22 cellular contexts compared by ENCODE assay signal in the genomic region with DNA sequence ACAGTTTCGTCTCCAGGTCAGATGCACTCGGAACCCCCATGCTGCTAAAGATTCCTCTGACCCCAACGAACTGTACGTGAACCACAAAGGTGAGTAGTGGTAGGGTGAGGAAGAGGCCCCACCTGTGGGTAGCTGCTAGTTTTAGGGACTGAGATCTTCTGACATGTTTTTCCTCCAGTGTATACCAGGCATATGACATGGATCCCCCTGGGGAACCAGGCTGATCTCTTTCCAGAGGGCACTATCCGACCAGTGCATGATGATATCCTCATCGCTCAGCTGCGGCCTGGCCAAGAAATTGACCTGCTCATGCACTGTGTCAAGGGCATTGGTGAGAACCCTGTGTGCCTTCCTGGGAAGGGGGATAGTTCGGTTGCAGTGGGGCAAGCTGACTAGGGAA. TPM values are rescaled to one million over a fixed set of nuclear protein-coding genes. Genes with fewer than 3 reads are reported as not detected.
DNase-seq lines count a peak whose midpoint lies in the region; ATAC-seq, FAIRE-seq and TF ChIP-seq lines count a peak whose summit lies in the region.
"Had no signal": no experiment of that assay in that cellular context is flagged by ENCODE, and none has a peak within 500 bp of the region (broad histone marks: within the 10 kb centered on the region; RNA-seq: fewer than 3 reads in every experiment).

No MANE protein-coding gene starts in this region.

- H3K4me2 ChIP-seq in K562 (ENCODE audit: insufficient read depth, low read length) (no peak overlapping the region), Karpas-422 (ENCODE audit: low read depth, low read length, poor library complexity, severe bottlenecking) (no peak overlapping the region)
- H3K4me2 ChIP-seq: SK-N-SH had no signal

- peak overlapping the region; percentile 9 for H3K27ac Mint-ChIP-seq in activated T-cell treated with anti-CD3 and anti-CD28 coated beads, Interleukin-2, amount 50 U/mL, for 72 hours
- H3K27ac Mint-ChIP-seq: CD4-positive, alpha-beta T cell had no signal

- TF ChIP-seq POLR2A in K562 (conservative IDR thresholded peaks at IDR 0.05): peak; percentile 70

- no peak overlapping the region for H3K4me3 ChIP-seq in HEK293 (ENCODE audit: low read depth, low read length)
- no peak overlapping the region for H3K4me3 ChIP-seq in K562
- no peak overlapping the region for H3K4me3 ChIP-seq in Karpas-422 (ENCODE audit: low read length)
- H3K4me3 ChIP-seq: GM23248 had no signal

- no peaks in the 10 kb centered on the region for H3K4me1 Mint-ChIP-seq in activated T-cell treated with anti-CD3 and anti-CD28 coated beads, Interleukin-2, amount 50 U/mL, for 72 hours (ENCODE audit: low read depth)

- H3K27me3 ChIP-seq in K562 (ENCODE audit: control insufficient read depth in 2 of 2, insufficient read depth in 2 of 2, low read length in 2 of 2): no peaks in the 10 kb centered on the region
- no peaks in the 10 kb centered on the region for H3K27me3 ChIP-seq in Karpas-422 (ENCODE audit: low read length)

- H3K79me2 ChIP-seq in K562 (ENCODE audit: control insufficient read depth, insufficient read depth, low read length) (peaks cover 50% of the 10 kb centered on the region), Karpas-422 (ENCODE audit: low read length) (peaks cover 47% of the 10 kb centered on the region)

- no TSS peak for BruUV-seq in K562 (replicated peaks; lab: Mats Ljungman, UMichigan)

- intact Hi-C loops in K562 (cut with micrococcal nuclease): no loop called here

- no peak for DNase-seq in activated T-cell treated with anti-CD3 and anti-CD28 coated beads, Interleukin-2, amount 50 U/mL, for 72 hours
- no peak for DNase-seq in activated T-cell treated with anti-CD3 and anti-CD28 coated beads, Interleukin-2, amount 50 U/mL, for 48 hours
- DNase-seq in K562 (ENCODE audit: extremely low read depth in 1 of 4, low spot score in 3 of 4): no peak
- DNase-seq in Karpas-422: no peak
- no peak for DNase-seq in activated CD8-positive, alpha-beta memory T cell treated with anti-CD3 and anti-CD28 coated beads, Interleukin-2, amount 50 U/mL, for 48 hours
- DNase-seq: Caco-2; CD4-positive, alpha-beta T cell; GM23248; HCEC 1CT; KG1; NCI-H1417; NCI-H187; NCI-H2107; NCI-H510A treated with DMSO at 0.1 percent for 48 hours; NCI-H82; OCI-M1; SHP77 treated with DMSO at 0.1 percent for 48 hours; SK-N-SH had no signal

- TF ChIP-seq EP300 in K562 (IDR thresholded peaks at IDR 0.05; ENCODE audit: low read length): no peak

- H3K9me3 ChIP-seq in HEK293 (ENCODE audit: control insufficient read depth, insufficient read depth, low read depth, low read length) (no peaks in the 10 kb centered on the region), K562 (replicated peaks; ENCODE audit: control insufficient read depth, insufficient read depth, low read depth, low read length) (no peaks in the 10 kb centered on the region), Karpas-422 (ENCODE audit: low read length) (no peaks in the 10 kb centered on the region)
- H3K9me3 ChIP-seq: Caco-2, SK-N-SH had no signal

- no peak for TF ChIP-seq CTCF in HEK293 (tag by site-specific recombination; IDR thresholded peaks at IDR 0.05)
- TF ChIP-seq CTCF in K562 (IDR thresholded peaks at IDR 0.05 in 2 of 3, conservative IDR thresholded peaks at IDR 0.05 in 1 of 3; ENCODE audit: insufficient read depth in 2 of 3, low read depth in 1 of 3, low read length in 3 of 3): no peak

- CTCF ChIA-PET in HEK293 (lab: Yijun Ruan, JAX): interaction anchor here (0.7 to 2.1 kb wide), 2 partner anchors 13 to 21 kb away, joined by 3 to 6 read pairs; no protein-coding TSS in a partner anchor
- CTCF ChIA-PET in K562 (lab: Yijun Ruan, JAX; ENCODE audit: low intra/inter-chr PET ratio): no interaction called here

- H3K9me2 ChIP-seq in Karpas-422 (replicated peaks; ENCODE audit: insufficient read depth, low read length): no peaks in the 10 kb centered on the region
- H3K9me2 ChIP-seq: SK-N-SH had no signal

- 90% methylated on average over 8 of the region's 8 CpGs for WGBS in K562 (ENCODE audit: insufficient coverage, low coverage, missing lambda C conversion rate)

- no peak for ATAC-seq in activated T-cell treated with anti-CD3 and anti-CD28 coated beads, Interleukin-2, amount 50 U/mL, for 72 hours (replicated peaks in 1 of 2)
- no peak for ATAC-seq in K562

- in situ Hi-C loops in K562 (cut with MboI): no loop called here

- peaks cover 3% of the 10 kb centered on the region for H3K9me1 ChIP-seq in K562 (ENCODE audit: control insufficient read depth, insufficient read depth, low read length)

- TF ChIP-seq RAD21 in K562 (CRISPR knock-in tag; conservative IDR thresholded peaks at IDR 0.05 in 1 of 2, IDR thresholded peaks at IDR 0.05 in 1 of 2): no peak

- H3K36me3 Mint-ChIP-seq in activated T-cell treated with anti-CD3 and anti-CD28 coated beads, Interleukin-2, amount 50 U/mL, for 72 hours (ENCODE audit: insufficient read depth in 2 of 2): peaks cover 8 to 16% of the 10 kb centered on the region in 2 donors

- no peaks in the 10 kb centered on the region for H3K27me3 Mint-ChIP-seq in activated T-cell treated with anti-CD3 and anti-CD28 coated beads, Interleukin-2, amount 50 U/mL, for 72 hours (ENCODE audit: low read depth)
- H3K27me3 Mint-ChIP-seq: CD4-positive, alpha-beta T cell had no signal

- POLR2A ChIA-PET in HEK293 (lab: Yijun Ruan, JAX) (interaction anchor here (0.6 to 2.3 kb wide), 3 partner anchors 12 to 57 kb away, joined by 3 to 8 read pairs (median 4); partner anchors contain the start of gene XPO5), K562 (lab: Yijun Ruan, JAX) (interaction anchor here (0.6 to 7.1 kb wide), 9 partner anchors 10 to 283 kb away, joined by 3 to 89 read pairs (median 4); partner anchors contain the start of gene LRRC73)

- H4K20me1 ChIP-seq in K562 (replicated peaks; ENCODE audit: control insufficient read depth, insufficient read depth, low read length) (peaks cover 11% of the 10 kb centered on the region; the same call in 1 of the 2 replicates), Karpas-422 (ENCODE audit: insufficient read depth, low read depth, low read length) (no peaks in the 10 kb centered on the region)

- H3K9ac ChIP-seq in K562 (ENCODE audit: insufficient read depth in 1 of 2, low read depth in 2 of 2, low read length in 2 of 2): no peak overlapping the region
- H3K9ac ChIP-seq in Karpas-422 (ENCODE audit: low read length): no peak overlapping the region
- H3K9ac ChIP-seq: GM23248, SK-N-SH had no signal

- peaks cover 9% of the 10 kb centered on the region; the same call in 1 of the 2 replicates for H3K4me1 ChIP-seq in HEK293 (ENCODE audit: control insufficient read depth, insufficient read depth, low read length)
- peaks cover 15 to 20% of the 10 kb centered on the region in 2 experiments; a peak in 3 of 5 replicates for H3K4me1 ChIP-seq in K562 (replicated peaks in 1 of 2; ENCODE audit: control insufficient read depth in 2 of 2, insufficient read depth in 2 of 2, low read length in 2 of 2)
- peaks cover 24% of the 10 kb centered on the region for H3K4me1 ChIP-seq in Karpas-422 (ENCODE audit: low read length)

- H3K36me3 ChIP-seq in HEK293 (ENCODE audit: control insufficient read depth in 2 of 2, insufficient read depth in 1 of 2, low read length in 2 of 2) (peaks cover 20 to 73% of the 10 kb centered on the region in 2 experiments), K562 (ENCODE audit: control insufficient read depth, insufficient read depth, low read length) (peaks cover 84% of the 10 kb centered on the region), Karpas-422 (ENCODE audit: insufficient read depth, low read length) (peaks cover 58% of the 10 kb centered on the region)

- H3K4me3 Mint-ChIP-seq in activated T-cell treated with anti-CD3 and anti-CD28 coated beads, Interleukin-2, amount 50 U/mL, for 72 hours: no peak overlapping the region
- H3K4me3 Mint-ChIP-seq: CD4-positive, alpha-beta T cell had no signal

- H2AFZ ChIP-seq in K562 (ENCODE audit: low read depth, low read length) (no peak overlapping the region), Karpas-422 (ENCODE audit: low read length) (no peak overlapping the region)
- H2AFZ ChIP-seq: GM23248 had no signal

- no peak for FAIRE-seq in K562 (lab: Jason Lieb, UNC)
- FAIRE-seq: A204.1, G401.6, GM19239 had no signal

- no peak overlapping the region for H3K27ac ChIP-seq in HEK293 (ENCODE audit: extremely low read depth, low read depth, low read length)
- no peak overlapping the region for H3K27ac ChIP-seq in K562 (ENCODE audit: extremely low read depth, low read depth, low read length)
- no peak overlapping the region for H3K27ac ChIP-seq in Karpas-422 (ENCODE audit: low read length)
- H3K27ac ChIP-seq: GM23248 had no signal

- no peaks in the 10 kb centered on the region for H3K9me3 Mint-ChIP-seq in activated T-cell treated with anti-CD3 and anti-CD28 coated beads, Interleukin-2, amount 50 U/mL, for 72 hours
- H3K9me3 Mint-ChIP-seq: CD4-positive, alpha-beta T cell had no signal

RNA-seq across cellular contexts. Expression of gene POLR1C, which starts 3.2 kb away (rescaled TPM):
- total RNA-seq in activated T-cell treated with anti-CD3 and anti-CD28 coated beads, Interleukin-2, amount 50 U/mL, for 72 hours: 10 to 100 TPM; 39.1 to 42.4 TPM
- total RNA-seq in K562 (2011; cell fraction: chromatin; rRNA removed; ENCODE audit: low replicate concordance): 232 and 283 TPM in 2 replicates
- 153 TPM in 2 replicates for total RNA-seq in K562 (2011; cell fraction: nucleolus; rRNA removed)
- 142 and 162 TPM in 2 replicates for total RNA-seq in K562 (2011; cell fraction: nucleoplasm; rRNA removed)
- 74.8 and 83.5 TPM in 2 replicates for total RNA-seq in K562 (2014; rRNA removed)
- 109 and 114 TPM in 2 replicates for total RNA-seq in K562 (2014; rRNA removed; fragmentation: Illumina TruSeq; extraction: Trizol)
- 103 and 104 TPM in 2 replicates for total RNA-seq in K562 (2015; rRNA removed; fragmentation: Illumina TruSeq; extraction: Trizol)
- 116 and 120 TPM in 2 replicates for total RNA-seq in K562 (2021)
- 173 and 226 TPM in 2 replicates for polyA plus RNA-seq in K562 (2011; rRNA removed)
- polyA plus RNA-seq in K562 (2011; cell fraction: cytosol; rRNA removed): 122 and 151 TPM in 2 replicates
- 346 and 441 TPM in 2 replicates for polyA plus RNA-seq in K562 (2011; cell fraction: nucleus; rRNA removed)
- 59.7 and 216 TPM in 2 replicates for polyA plus RNA-seq in K562 (2012)
- polyA plus RNA-seq in K562 (2014; fragmentation: Illumina TruSeq; extraction: Trizol): 142 and 181 TPM in 2 replicates
- polyA plus RNA-seq in K562 (2014; fragmentation: Nextera tagmentation; extraction: Ambion mirVana): 100 to 1,000 TPM; 405 to 429 TPM
- polyA plus RNA-seq in K562 (2014; rRNA removed): 120 and 136 TPM in 2 replicates
- polyA minus RNA-seq in K562 (2011; rRNA and poly(A)+ RNA removed): 115 and 145 TPM in 2 replicates
- polyA minus RNA-seq in K562 (2011; cell fraction: cytosol; rRNA and poly(A)+ RNA removed): 35.9 and 46.4 TPM in 2 replicates
- polyA minus RNA-seq in K562 (2011; cell fraction: nucleus; rRNA and poly(A)+ RNA removed): 58.0 and 80.9 TPM in 2 replicates
- total RNA-seq in Karpas-422 (2014; rRNA removed; shearing (Covaris generic); ENCODE audit: low replicate concordance): 50.0 and 59.4 TPM in 2 replicates

RNA-seq across cellular contexts. Expression of gene YIPF3, which starts 3.4 kb away (rescaled TPM):
- total RNA-seq in activated T-cell treated with anti-CD3 and anti-CD28 coated beads, Interleukin-2, amount 50 U/mL, for 72 hours: 10 to 100 TPM; 63.9 to 64.4 TPM
- total RNA-seq in K562 (2011; cell fraction: chromatin; rRNA removed; ENCODE audit: low replicate concordance): 124 and 279 TPM in 2 replicates
- total RNA-seq in K562 (2011; cell fraction: nucleolus; rRNA removed): 200 and 272 TPM in 2 replicates
- 167 and 189 TPM in 2 replicates for total RNA-seq in K562 (2011; cell fraction: nucleoplasm; rRNA removed)
- 57.6 and 67.8 TPM in 2 replicates for total RNA-seq in K562 (2014; rRNA removed)
- total RNA-seq in K562 (2014; rRNA removed; fragmentation: Illumina TruSeq; extraction: Trizol): 25.9 and 27.5 TPM in 2 replicates
- 31.5 and 32.9 TPM in 2 replicates for total RNA-seq in K562 (2015; rRNA removed; fragmentation: Illumina TruSeq; extraction: Trizol)
- total RNA-seq in K562 (2021): 65.1 and 69.3 TPM in 2 replicates
- 74.8 and 182 TPM in 2 replicates for polyA plus RNA-seq in K562 (2011; rRNA removed)
- 121 and 141 TPM in 2 replicates for polyA plus RNA-seq in K562 (2011; cell fraction: cytosol; rRNA removed)
- 293 and 318 TPM in 2 replicates for polyA plus RNA-seq in K562 (2011; cell fraction: nucleus; rRNA removed)
- 55.8 and 113 TPM in 2 replicates for polyA plus RNA-seq in K562 (2012)
- polyA plus RNA-seq in K562 (2014; fragmentation: Illumina TruSeq; extraction: Trizol): 75.3 and 78.5 TPM in 2 replicates
- polyA plus RNA-seq in K562 (2014; fragmentation: Nextera tagmentation; extraction: Ambion mirVana): 10 to 100 TPM; 40.4 to 48.6 TPM
- polyA plus RNA-seq in K562 (2014; rRNA removed): 54.6 and 72.9 TPM in 2 replicates
- polyA minus RNA-seq in K562 (2011; rRNA and poly(A)+ RNA removed): 80.6 and 102 TPM in 2 replicates
- polyA minus RNA-seq in K562 (2011; cell fraction: cytosol; rRNA and poly(A)+ RNA removed): 31.1 and 31.2 TPM in 2 replicates
- polyA minus RNA-seq in K562 (2011; cell fraction: nucleus; rRNA and poly(A)+ RNA removed): 56.0 and 75.5 TPM in 2 replicates
- 50.3 and 66.7 TPM in 2 replicates for total RNA-seq in Karpas-422 (2014; rRNA removed; shearing (Covaris generic); ENCODE audit: low replicate concordance)

RNA-seq across cellular contexts. Expression of gene LRRC73, which starts 10.0 kb away (rescaled TPM):
- total RNA-seq in activated T-cell treated with anti-CD3 and anti-CD28 coated beads, Interleukin-2, amount 50 U/mL, for 72 hours: under 1 TPM; 0.32 to 0.43 TPM
- total RNA-seq in K562 (2011; cell fraction: chromatin; rRNA removed; ENCODE audit: low replicate concordance): 0.58 TPM in 1 of 2 replicates, not detected in the other
- total RNA-seq in K562 (2011; cell fraction: nucleolus; rRNA removed): 0.53 and 0.83 TPM in 2 replicates
- total RNA-seq in K562 (2011; cell fraction: nucleoplasm; rRNA removed): 0.53 and 0.66 TPM in 2 replicates
- total RNA-seq in K562 (2014; rRNA removed): 0.12 and 0.27 TPM in 2 replicates
- total RNA-seq in K562 (2014; rRNA removed; fragmentation: Illumina TruSeq; extraction: Trizol): not detected in 2 replicates
- total RNA-seq in K562 (2015; rRNA removed; fragmentation: Illumina TruSeq; extraction: Trizol): 0.07 and 0.11 TPM in 2 replicates
- 0.34 and 0.55 TPM in 2 replicates for total RNA-seq in K562 (2021)
- polyA plus RNA-seq in K562 (2011; rRNA removed): 0.07 and 0.20 TPM in 2 replicates
- 0.16 and 0.39 TPM in 2 replicates for polyA plus RNA-seq in K562 (2011; cell fraction: cytosol; rRNA removed)
- polyA plus RNA-seq in K562 (2011; cell fraction: nucleus; rRNA removed): 0.50 TPM in 1 of 2 replicates, not detected in the other
- 0.08 and 0.21 TPM in 2 replicates for polyA plus RNA-seq in K562 (2012)
- 0.07 and 0.12 TPM in 2 replicates for polyA plus RNA-seq in K562 (2014; fragmentation: Illumina TruSeq; extraction: Trizol)
- not detected for polyA plus RNA-seq in K562 (2014; fragmentation: Nextera tagmentation; extraction: Ambion mirVana)
- polyA plus RNA-seq in K562 (2014; rRNA removed): 0.08 and 0.09 TPM in 2 replicates
- polyA minus RNA-seq in K562 (2011; rRNA and poly(A)+ RNA removed): 0.12 TPM in 1 of 2 replicates, not detected in the other
- not detected in 2 replicates for polyA minus RNA-seq in K562 (2011; cell fraction: cytosol; rRNA and poly(A)+ RNA removed)
- polyA minus RNA-seq in K562 (2011; cell fraction: nucleus; rRNA and poly(A)+ RNA removed): 0.54 and 0.78 TPM in 2 replicates
- total RNA-seq in Karpas-422 (2014; rRNA removed; shearing (Covaris generic); ENCODE audit: low replicate concordance): 0.19 and 0.69 TPM in 2 replicates

RNA-seq across cellular contexts. Expression of gene TJAP1, which starts 42.7 kb away (rescaled TPM):
- 10 to 100 TPM; 68.6 to 77.2 TPM for total RNA-seq in activated T-cell treated with anti-CD3 and anti-CD28 coated beads, Interleukin-2, amount 50 U/mL, for 72 hours
- total RNA-seq in K562 (2011; cell fraction: chromatin; rRNA removed; ENCODE audit: low replicate concordance): 43.2 and 99.7 TPM in 2 replicates
- 41.3 and 52.0 TPM in 2 replicates for total RNA-seq in K562 (2011; cell fraction: nucleolus; rRNA removed)
- 55.1 and 68.1 TPM in 2 replicates for total RNA-seq in K562 (2011; cell fraction: nucleoplasm; rRNA removed)
- total RNA-seq in K562 (2014; rRNA removed) (17.0 and 23.1 TPM in 2 replicates), K562 (2014; rRNA removed; fragmentation: Illumina TruSeq; extraction: Trizol) (7.2 TPM in 2 replicates), K562 (2015; rRNA removed; fragmentation: Illumina TruSeq; extraction: Trizol) (11.1 and 11.2 TPM in 2 replicates), K562 (2021) (25.4 and 35.8 TPM in 2 replicates)
- polyA plus RNA-seq in K562 (2011; rRNA removed) (16.2 and 25.3 TPM in 2 replicates), K562 (2014; fragmentation: Illumina TruSeq; extraction: Trizol) (17.0 and 21.3 TPM in 2 replicates), K562 (2014; fragmentation: Nextera tagmentation; extraction: Ambion mirVana) (under 1 TPM; 0.06 to 0.29 TPM), K562 (2014; rRNA removed) (24.2 and 31.1 TPM in 2 replicates)
- polyA plus RNA-seq in K562 (2011; cell fraction: cytosol; rRNA removed): 16.2 and 19.2 TPM in 2 replicates
- 92.6 and 107 TPM in 2 replicates for polyA plus RNA-seq in K562 (2011; cell fraction: nucleus; rRNA removed)
- polyA plus RNA-seq in K562 (2012): 19.6 and 33.5 TPM in 2 replicates
- 11.2 and 14.6 TPM in 2 replicates for polyA minus RNA-seq in K562 (2011; rRNA and poly(A)+ RNA removed)
- 8.1 and 9.8 TPM in 2 replicates for polyA minus RNA-seq in K562 (2011; cell fraction: cytosol; rRNA and poly(A)+ RNA removed)
- 16.6 and 17.1 TPM in 2 replicates for polyA minus RNA-seq in K562 (2011; cell fraction: nucleus; rRNA and poly(A)+ RNA removed)
- total RNA-seq in Karpas-422 (2014; rRNA removed; shearing (Covaris generic); ENCODE audit: low replicate concordance): 16.3 and 17.3 TPM in 2 replicates

RNA-seq across cellular contexts. Expression of gene XPO5, which starts 55.7 kb away (rescaled TPM):
- total RNA-seq in activated T-cell treated with anti-CD3 and anti-CD28 coated beads, Interleukin-2, amount 50 U/mL, for 72 hours: 100 to 1,000 TPM; 104 to 150 TPM
- total RNA-seq in K562 (2011; cell fraction: chromatin; rRNA removed; ENCODE audit: low replicate concordance): 429 and 472 TPM in 2 replicates
- total RNA-seq in K562 (2011; cell fraction: nucleolus; rRNA removed): 259 and 261 TPM in 2 replicates
- total RNA-seq in K562 (2011; cell fraction: nucleoplasm; rRNA removed): 326 and 371 TPM in 2 replicates
- 91.6 and 102 TPM in 2 replicates for total RNA-seq in K562 (2014; rRNA removed)
- 99.1 and 106 TPM in 2 replicates for total RNA-seq in K562 (2014; rRNA removed; fragmentation: Illumina TruSeq; extraction: Trizol)
- total RNA-seq in K562 (2015; rRNA removed; fragmentation: Illumina TruSeq; extraction: Trizol): 95.4 and 97.1 TPM in 2 replicates
- 170 and 180 TPM in 2 replicates for total RNA-seq in K562 (2021)
- polyA plus RNA-seq in K562 (2011; rRNA removed): 145 and 166 TPM in 2 replicates
- 110 and 161 TPM in 2 replicates for polyA plus RNA-seq in K562 (2011; cell fraction: cytosol; rRNA removed)
- polyA plus RNA-seq in K562 (2011; cell fraction: nucleus; rRNA removed): 247 and 250 TPM in 2 replicates
- 76.8 and 101 TPM in 2 replicates for polyA plus RNA-seq in K562 (2012)
- polyA plus RNA-seq in K562 (2014; fragmentation: Illumina TruSeq; extraction: Trizol): 105 and 130 TPM in 2 replicates
- polyA plus RNA-seq in K562 (2014; fragmentation: Nextera tagmentation; extraction: Ambion mirVana): 10 to 100 TPM; 36.0 to 72.3 TPM
- 101 TPM in 2 replicates for polyA plus RNA-seq in K562 (2014; rRNA removed)
- 186 and 262 TPM in 2 replicates for polyA minus RNA-seq in K562 (2011; rRNA and poly(A)+ RNA removed)
- polyA minus RNA-seq in K562 (2011; cell fraction: cytosol; rRNA and poly(A)+ RNA removed): 127 and 149 TPM in 2 replicates
- polyA minus RNA-seq in K562 (2011; cell fraction: nucleus; rRNA and poly(A)+ RNA removed): 121 and 146 TPM in 2 replicates
- total RNA-seq in Karpas-422 (2014; rRNA removed; shearing (Covaris generic); ENCODE audit: low replicate concordance): 57.9 and 61.2 TPM in 2 replicates
